Comparison of ENCODE assay signal across 9 cellular contexts in the genomic region with DNA sequence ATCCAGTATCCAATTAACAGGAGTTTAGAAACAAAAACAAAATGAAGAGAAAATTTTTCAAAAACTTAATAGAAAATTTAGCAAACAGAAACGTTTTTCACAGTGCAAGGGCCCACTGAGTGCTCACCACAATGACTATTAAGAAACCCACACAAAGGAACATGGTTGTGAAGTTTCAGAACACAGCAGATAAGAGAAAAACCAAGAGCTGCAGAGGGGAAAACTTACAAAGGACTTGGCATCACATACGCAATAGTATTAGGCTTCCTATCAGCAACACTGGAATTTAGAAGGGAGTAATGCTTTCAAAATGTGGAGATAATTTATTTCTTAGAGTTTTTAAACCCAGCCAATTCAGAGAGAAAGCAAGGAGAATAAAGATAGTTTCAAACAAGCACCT. TPM values are rescaled to one million over a fixed set of nuclear protein-coding genes. Genes with fewer than 3 reads are reported as not detected.
DNase-seq lines count a peak whose midpoint lies in the region; ATAC-seq and TF ChIP-seq lines count a peak whose summit lies in the region.
"Had no signal": no experiment of that assay in that cellular context is flagged by ENCODE, and none has a peak within 500 bp of the region (broad histone marks: within the 10 kb centered on the region; RNA-seq: fewer than 3 reads in every experiment).

No MANE protein-coding gene starts in this region.

- no peaks in the 10 kb centered on the region for H3K36me3 Mint-ChIP-seq in natural killer cell treated with Interleukin-12 subunit alpha and Interleukin-12 subunit beta and Interleukin-15 and Interleukin-18, amount 100 ng/mL, for 72 hours

- no peak overlapping the region for H2AFZ ChIP-seq in MM.1S (ENCODE audit: low read length)

- DNase-seq in GF-D8 (lab: John Stamatoyannopoulos, UW) (peak; percentile 65), MM.1S (peak; percentile 55), ascending aorta (ENCODE audit: low spot score in 2 of 2) (no peak), NCI-H2227 (lab: John Stamatoyannopoulos, UW; ENCODE audit: unreplicated experiment) (no peak), NCI-H524 (lab: John Stamatoyannopoulos, UW) (no peak)
- no peak for DNase-seq in natural killer cell treated with Interleukin-12 subunit alpha and Interleukin-12 subunit beta and Interleukin-15 and Interleukin-18, amount 100 ng/mL, for 72 hours (ENCODE audit: low spot score)
- DNase-seq in effector memory CD4-positive, alpha-beta T cell = no peak
- DNase-seq: central memory CD4-positive, alpha-beta T cell; PC-3 had no signal

- H3K4me3 Mint-ChIP-seq in natural killer cell treated with Interleukin-12 subunit alpha and Interleukin-12 subunit beta and Interleukin-15 and Interleukin-18, amount 100 ng/mL, for 72 hours = peak overlapping the region; percentile 1

- H3K9me3 Mint-ChIP-seq in natural killer cell treated with Interleukin-12 subunit alpha and Interleukin-12 subunit beta and Interleukin-15 and Interleukin-18, amount 100 ng/mL, for 72 hours = no peaks in the 10 kb centered on the region

- H3K27ac Mint-ChIP-seq in natural killer cell treated with Interleukin-12 subunit alpha and Interleukin-12 subunit beta and Interleukin-15 and Interleukin-18, amount 100 ng/mL, for 72 hours = peak overlapping the region; percentile 69 to 77

- H3K9me3 ChIP-seq in MM.1S (replicated peaks; ENCODE audit: insufficient read depth, low read length) (no peaks in the 10 kb centered on the region), ascending aorta (no peaks in the 10 kb centered on the region)
- no peaks in the 10 kb centered on the region for H3K9me3 ChIP-seq in effector memory CD4-positive, alpha-beta T cell (ENCODE audit: control insufficient read depth, low read length)

- no peaks in the 10 kb centered on the region for H3K27me3 Mint-ChIP-seq in natural killer cell treated with Interleukin-12 subunit alpha and Interleukin-12 subunit beta and Interleukin-15 and Interleukin-18, amount 100 ng/mL, for 72 hours

- no peak overlapping the region for H3K9ac ChIP-seq in MM.1S (ENCODE audit: low read length)

- H3K4me3 ChIP-seq in MM.1S (ENCODE audit: low read length) (no peak overlapping the region), ascending aorta (no peak overlapping the region)
- H3K4me3 ChIP-seq in effector memory CD4-positive, alpha-beta T cell (ENCODE audit: insufficient read depth, low read depth, low read length, poor library complexity, severe bottlenecking) = no peak overlapping the region

- H3K27ac ChIP-seq in MM.1S (ENCODE audit: low read length) (peak overlapping the region; percentile 58; the same call in 1 of the 2 replicates), ascending aorta (peak overlapping the region; percentile 16 to 20)
- no peak overlapping the region for H3K27ac ChIP-seq in effector memory CD4-positive, alpha-beta T cell (ENCODE audit: insufficient read depth, low read length, poor library complexity, severe bottlenecking)

- H3K9me2 ChIP-seq in MM.1S (replicated peaks; ENCODE audit: insufficient read depth, low read length) = no peaks in the 10 kb centered on the region

- H3F3A ChIP-seq in MM.1S (ENCODE audit: insufficient read depth, low read length) = peaks cover 26% of the 10 kb centered on the region

- peak overlapping the region; percentile 12; the same call in 1 of the 2 replicates for H3K4me2 ChIP-seq in MM.1S (ENCODE audit: low read depth, low read length)

- H3K27me3 ChIP-seq in MM.1S (replicated peaks; ENCODE audit: insufficient read depth, low read length) = no peaks in the 10 kb centered on the region
- no peaks in the 10 kb centered on the region for H3K27me3 ChIP-seq in ascending aorta
- H3K27me3 ChIP-seq in effector memory CD4-positive, alpha-beta T cell (replicated peaks; ENCODE audit: control insufficient read depth, insufficient read depth, low read length, poor library complexity, severe bottlenecking) = no peaks in the 10 kb centered on the region

- H3K36me3 ChIP-seq in MM.1S (replicated peaks; ENCODE audit: insufficient read depth, low read length) = peaks cover 6% of the 10 kb centered on the region; the same call in 1 of the 2 replicates
- H3K36me3 ChIP-seq in ascending aorta = peaks cover 13 to 23% of the 10 kb centered on the region in 2 donors
- peaks cover 22% of the 10 kb centered on the region for H3K36me3 ChIP-seq in effector memory CD4-positive, alpha-beta T cell (ENCODE audit: control insufficient read depth, insufficient read depth, low read length)

- ATAC-seq in natural killer cell treated with Interleukin-12 subunit alpha and Interleukin-12 subunit beta and Interleukin-15 and Interleukin-18, amount 100 ng/mL, for 72 hours = no peak
- ATAC-seq: PC-3 had no signal

- peaks cover 3% of the 10 kb centered on the region; the same call in 1 of the 2 replicates for H3K79me2 ChIP-seq in MM.1S (ENCODE audit: low read length)

- no peaks in the 10 kb centered on the region for H4K20me1 ChIP-seq in MM.1S (ENCODE audit: insufficient read depth, low read length)

- TF ChIP-seq CTCF in MM.1S (IDR thresholded peaks at IDR 0.05; ENCODE audit: low read length) = no peak
- no peak for TF ChIP-seq CTCF in ascending aorta (IDR thresholded peaks at IDR 0.05)

- peaks cover 27% of the 10 kb centered on the region for H3K4me1 ChIP-seq in MM.1S (ENCODE audit: low read length)
- peaks cover 7% of the 10 kb centered on the region in 2 donors for H3K4me1 ChIP-seq in ascending aorta
- H3K4me1 ChIP-seq in effector memory CD4-positive, alpha-beta T cell (ENCODE audit: control insufficient read depth, insufficient read depth, low read length, poor library complexity, severe bottlenecking) = no peaks in the 10 kb centered on the region

- H3K4me1 Mint-ChIP-seq in natural killer cell treated with Interleukin-12 subunit alpha and Interleukin-12 subunit beta and Interleukin-15 and Interleukin-18, amount 100 ng/mL, for 72 hours (ENCODE audit: low read depth in 2 of 2) = peaks cover 39 to 45% of the 10 kb centered on the region in 2 donors

- intact Hi-C loops in ascending aorta (cut with DNase I) = loop anchor here (10.0 kb wide), 1 partner anchor 679 kb away; the partner anchor contains the start of gene GLI3

RNA-seq across cellular contexts. Expression of gene C7orf25, which starts 1.7 kb away (rescaled TPM):
- 0.75 TPM for total RNA-seq in ascending aorta
- 1 to 10 TPM; 3.7 to 4.1 TPM for total RNA-seq in natural killer cell treated with Interleukin-12 subunit alpha and Interleukin-12 subunit beta and Interleukin-15 and Interleukin-18, amount 100 ng/mL, for 72 hours

RNA-seq across cellular contexts. Expression of gene PSMA2, which starts 18.4 kb away (rescaled TPM):
- total RNA-seq in ascending aorta = 61.4 TPM
- total RNA-seq in natural killer cell treated with Interleukin-12 subunit alpha and Interleukin-12 subunit beta and Interleukin-15 and Interleukin-18, amount 100 ng/mL, for 72 hours = 100 to 1,000 TPM in 1 of 2 donors, 10 to 100 TPM in 1; 90.3 to 177 TPM

RNA-seq across cellular contexts. Expression of gene MRPL32, which starts 18.6 kb away (rescaled TPM):
- total RNA-seq in ascending aorta = 24.3 TPM
- total RNA-seq in natural killer cell treated with Interleukin-12 subunit alpha and Interleukin-12 subunit beta and Interleukin-15 and Interleukin-18, amount 100 ng/mL, for 72 hours = 10 to 100 TPM; 46.4 to 52.0 TPM

Comparison
In these comparisons a context has a peak if more than half of its experiments do, and no peak if none do; other contexts are left out.
1. DNase-seq: peak in GF-D8 (single experiment) and MM.1S (single experiment); none in ascending aorta (0 of 2), natural killer cell treated with Interleukin-12 subunit alpha and Interleukin-12 subunit beta and Interleukin-15 and Interleukin-18, amount 100 ng/mL, for 72 hours (single experiment), NCI-H2227 (single experiment), effector memory CD4-positive, alpha-beta T cell (0 of 3) and NCI-H524 (0 of 2).